15 cellular contexts compared by ENCODE assay signal in genomic region chr4:183014361-183015084, GRCh38.
DNase-seq lines count a peak whose midpoint lies in the region; ATAC-seq and TF ChIP-seq lines count a peak whose summit lies in the region.
"Had no signal": no experiment of that assay in that cellular context is flagged by ENCODE, and none has a peak within 500 bp of the region (broad histone marks: within the 10 kb centered on the region; RNA-seq: fewer than 3 reads in every experiment).

No MANE protein-coding gene starts in this region.

- no peaks in the 10 kb centered on the region for H3K4me1 Mint-ChIP-seq in activated CD8-positive, alpha-beta T cell treated with anti-CD3 and anti-CD28 coated beads for 36 hours (ENCODE audit: low read depth)
- H3K4me1 Mint-ChIP-seq: CD14-positive monocyte had no signal

- H3K36me3 Mint-ChIP-seq in activated CD8-positive, alpha-beta T cell treated with anti-CD3 and anti-CD28 coated beads for 36 hours (ENCODE audit: low read depth): no peaks in the 10 kb centered on the region
- H3K36me3 Mint-ChIP-seq: CD14-positive monocyte; CD8-positive, alpha-beta T cell had no signal

- TF ChIP-seq CTCF in activated CD8-positive, alpha-beta T cell treated with anti-CD3 and anti-CD28 coated beads for 36 hours (IDR thresholded peaks at IDR 0.05): no peak

- H3K4me3 ChIP-seq in right cardiac atrium (ENCODE audit: low read length): no peak overlapping the region
- H3K4me3 ChIP-seq: GM12878, GM23248 had no signal

- H3K4me1 ChIP-seq in right cardiac atrium (ENCODE audit: control insufficient read depth, insufficient read depth, low read length): no peaks in the 10 kb centered on the region

- intact Hi-C loops in right cardiac atrium (cut with DNase I): no loop called here
- intact Hi-C loops in activated CD8-positive, alpha-beta T cell treated with anti-CD3 and anti-CD28 coated beads for 36 hours (cut with micrococcal nuclease): no loop called here

- H3K27ac ChIP-seq in right cardiac atrium (ENCODE audit: low read length): no peak overlapping the region
- H3K27ac ChIP-seq: 22Rv1, GM23248 had no signal

- H3K27ac Mint-ChIP-seq in activated CD8-positive, alpha-beta T cell treated with anti-CD3 and anti-CD28 coated beads for 36 hours: no peak overlapping the region
- H3K27ac Mint-ChIP-seq: CD14-positive monocyte; CD8-positive, alpha-beta T cell had no signal

- H3K9me3 Mint-ChIP-seq in activated CD8-positive, alpha-beta T cell treated with anti-CD3 and anti-CD28 coated beads for 36 hours: no peaks in the 10 kb centered on the region
- H3K9me3 Mint-ChIP-seq: CD8-positive, alpha-beta T cell had no signal

- POLR2A ChIA-PET in activated CD8-positive, alpha-beta T cell treated with anti-CD3 and anti-CD28 coated beads for 36 hours (lab: Charles Lee): no interaction called here

- H3K27me3 Mint-ChIP-seq in activated CD8-positive, alpha-beta T cell treated with anti-CD3 and anti-CD28 coated beads for 36 hours: peaks cover 6% of the 10 kb centered on the region

- no peak overlapping the region for H3K4me3 Mint-ChIP-seq in activated CD8-positive, alpha-beta T cell treated with anti-CD3 and anti-CD28 coated beads for 36 hours
- H3K4me3 Mint-ChIP-seq: CD14-positive monocyte; CD8-positive, alpha-beta T cell had no signal

- no peaks in the 10 kb centered on the region for H3K9me3 ChIP-seq in right cardiac atrium (ENCODE audit: control insufficient read depth, low read length)

- DNase-seq in DMS 273 (lab: John Stamatoyannopoulos, UW; ENCODE audit: unreplicated experiment) (peak; percentile 7), DMS 273 treated with DMSO at 0.1 percent for 48 hours (lab: John Stamatoyannopoulos, UW) (no peak), RPMI7951 (ENCODE audit: low read depth) (peak; percentile 12), foreskin melanocyte (peak; percentile 80), right cardiac atrium (peak; percentile 27 to 70 (median 69)), NCI-H345 (lab: John Stamatoyannopoulos, UW) (no peak), putamen (ENCODE audit: low spot score) (no peak)
- DNase-seq in activated CD8-positive, alpha-beta T cell treated with anti-CD3 and anti-CD28 coated beads for 36 hours: no peak
- DNase-seq: CD8-positive, alpha-beta T cell; COR-L47; GM23248; H7 had no signal

- 51% methylated on average over 15 of the region's 15 CpGs for WGBS in right cardiac atrium

- CTCF ChIA-PET in activated CD8-positive, alpha-beta T cell treated with anti-CD3 and anti-CD28 coated beads for 36 hours (lab: Charles Lee): no interaction called here

- ATAC-seq in right cardiac atrium: peak in 1 of 2 donors; percentile 74
- ATAC-seq in activated CD8-positive, alpha-beta T cell treated with anti-CD3 and anti-CD28 coated beads for 36 hours: no peak
- ATAC-seq: CD8-positive, alpha-beta T cell; GM12878 had no signal

- H3K27me3 ChIP-seq in right cardiac atrium (ENCODE audit: control insufficient read depth, insufficient read depth): no peaks in the 10 kb centered on the region

Comparison
In these comparisons a context has a peak if more than half of its experiments do, and no peak if none do; other contexts are left out.
1. DNase-seq: peak in DMS 273 (single experiment), RPMI7951 (single experiment), foreskin melanocyte (single experiment) and right cardiac atrium (3 of 3); none in DMS 273 treated with DMSO at 0.1 percent for 48 hours (single experiment), activated CD8-positive, alpha-beta T cell treated with anti-CD3 and anti-CD28 coated beads for 36 hours (single experiment), NCI-H345 (single experiment) and putamen (single experiment).